Comparison of ENCODE assay signal across 8 cellular contexts in the genomic region with DNA sequence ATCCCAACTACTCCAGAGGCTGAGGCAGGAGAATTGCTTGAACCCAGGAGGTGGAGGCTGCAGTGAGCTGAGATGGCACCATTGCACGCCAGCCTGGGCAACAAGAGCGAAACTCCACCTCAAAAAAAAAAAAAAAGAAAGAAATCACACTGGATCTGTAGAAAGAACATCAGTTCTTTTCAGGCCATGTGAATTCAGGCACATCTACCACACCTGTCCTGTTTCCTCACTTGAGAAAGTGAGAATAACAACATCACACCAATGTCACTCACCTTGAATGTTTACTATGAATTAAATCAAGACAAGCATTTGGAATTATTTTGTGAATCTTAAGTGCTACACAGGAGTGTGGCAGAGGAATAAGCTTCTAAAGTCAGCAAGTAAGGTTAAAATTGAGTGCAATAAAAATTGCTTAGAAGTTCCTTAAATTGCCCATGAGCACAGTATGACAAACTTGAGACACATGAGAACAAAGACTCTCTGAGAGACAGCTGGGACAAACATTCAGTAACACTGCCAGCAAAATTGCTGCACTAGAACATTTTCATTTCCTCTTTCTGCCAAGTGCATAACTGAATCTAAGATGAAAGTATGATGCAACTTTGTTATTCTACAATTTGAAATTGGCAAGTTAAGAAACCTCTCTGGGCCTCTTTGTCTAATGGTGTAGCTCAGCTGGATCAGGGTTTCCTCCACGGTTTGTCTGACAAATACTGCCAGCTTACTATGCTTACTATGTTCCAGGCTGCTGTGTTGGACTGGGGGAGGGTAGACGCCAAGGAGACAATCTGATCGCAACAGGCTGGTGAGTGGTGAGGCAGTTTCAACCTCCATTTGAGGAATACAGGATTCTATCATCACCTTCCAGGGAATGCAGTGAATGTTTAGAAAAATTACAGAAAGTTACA. TPM values are rescaled to one million over a fixed set of nuclear protein-coding genes. Genes with fewer than 3 reads are reported as not detected.
DNase-seq lines count a peak whose midpoint lies in the region; ATAC-seq, FAIRE-seq and TF ChIP-seq lines count a peak whose summit lies in the region.

No MANE protein-coding gene starts in this region.

- ATAC-seq in GM18502 (IDR thresholded peaks at IDR 0.05; ENCODE audit: poor library complexity, unreplicated experiment): peak; percentile 59
- ATAC-seq in HG02870 (IDR thresholded peaks at IDR 0.05; ENCODE audit: unreplicated experiment): peak; percentile 41
- ATAC-seq in activated T-cell treated with anti-CD3 and anti-CD28 coated beads, Interleukin-2, amount 50 U/mL, for 4 hours: peak; percentile 11 to 35
- ATAC-seq in pancreas: peak; percentile 10 to 37 (median 12)
- no peak for ATAC-seq in left lobe of liver

- H3K36me3 ChIP-seq in pancreas: no peaks in the 10 kb centered on the region

- TF ChIP-seq CTCF in 22Rv1 (IDR thresholded peaks at IDR 0.05) (no peak), fibroblast of pulmonary artery (IDR thresholded peaks at IDR 0.05; ENCODE audit: low read length, missing control alignments) (no peak), pancreas (IDR thresholded peaks at IDR 0.05) (no peak)

- DNase-seq in NCI-H2196 treated with DMSO at 0.1 percent for 48 hours (lab: John Stamatoyannopoulos, UW; ENCODE audit: unreplicated experiment) (peak; percentile 77), fibroblast of pulmonary artery (ENCODE audit: low read depth) (peak; percentile 95), pancreas (peak in 3 of 6 donors; percentile 31 to 50 (median 40)), left lobe of liver (ENCODE audit: low spot score) (no peak)
- no peak for DNase-seq in activated T-cell treated with anti-CD3 and anti-CD28 coated beads, Interleukin-2, amount 50 U/mL, for 4 hours

- peaks cover 13 to 26% (median 23%) of the 10 kb centered on the region in 3 donors for H3K4me1 ChIP-seq in pancreas

- no peaks in the 10 kb centered on the region for H3K9me3 Mint-ChIP-seq in activated T-cell treated with anti-CD3 and anti-CD28 coated beads, Interleukin-2, amount 50 U/mL, for 4 hours

- H3K27ac ChIP-seq in 22Rv1 (0 out of 2 replicates have a peak overlapping the region, but pooled peaks have one; percentile 87), pancreas (peak overlapping the region; percentile 90 to 96 (median 95))

- intact Hi-C loops in pancreas (cut with DNase I): no loop called here

- FAIRE-seq in pancreas (lab: Jason Lieb, UNC): no peak

- H3K4me3 ChIP-seq in fibroblast of pulmonary artery (replicated peaks; ENCODE audit: low read depth, low read length) (peak overlapping the region; percentile 89), pancreas (peak overlapping the region in 2 of 4 donors; percentile 96 to 99)

- peaks cover 55% of the 10 kb centered on the region for H3K4me1 Mint-ChIP-seq in activated T-cell treated with anti-CD3 and anti-CD28 coated beads, Interleukin-2, amount 50 U/mL, for 4 hours (ENCODE audit: low read depth)

- no peaks in the 10 kb centered on the region for H3K9me3 ChIP-seq in pancreas

- H3K27me3 Mint-ChIP-seq in activated T-cell treated with anti-CD3 and anti-CD28 coated beads, Interleukin-2, amount 50 U/mL, for 4 hours (ENCODE audit: low read depth): no peaks in the 10 kb centered on the region

- no peaks in the 10 kb centered on the region for H3K27me3 ChIP-seq in pancreas

- H3K4me3 Mint-ChIP-seq in activated T-cell treated with anti-CD3 and anti-CD28 coated beads, Interleukin-2, amount 50 U/mL, for 4 hours: peak overlapping the region; percentile 92

- WGBS in pancreas, 2 donors: 51 to 65% methylated on average over 5 of the region's 5 CpGs

- no peaks in the 10 kb centered on the region for H3K36me3 Mint-ChIP-seq in activated T-cell treated with anti-CD3 and anti-CD28 coated beads, Interleukin-2, amount 50 U/mL, for 4 hours (ENCODE audit: insufficient read depth)

RNA-seq across cellular contexts. Expression of a gene that starts 1.9 kb away (rescaled TPM):
- 10 to 100 TPM; 10.5 to 11.2 (median 10.8) TPM for total RNA-seq in activated T-cell treated with anti-CD3 and anti-CD28 coated beads, Interleukin-2, amount 50 U/mL, for 4 hours
- 10 to 100 TPM in 1 of 6 donors, 1 to 10 TPM in 5; 7.0 to 11.8 (median 9.4) TPM for total RNA-seq in pancreas
- 1 to 10 TPM; 2.9 to 4.2 TPM for polyA plus RNA-seq in pancreas
- total RNA-seq in left lobe of liver: 9.4 TPM

Comparison
In these comparisons a context has a peak if more than half of its experiments do, and no peak if none do; other contexts are left out.
1. DNase-seq: peak in NCI-H2196 treated with DMSO at 0.1 percent for 48 hours (single experiment) and fibroblast of pulmonary artery (single experiment); none in activated T-cell treated with anti-CD3 and anti-CD28 coated beads, Interleukin-2, amount 50 U/mL, for 4 hours (single experiment) and left lobe of liver (single experiment).